In genomic region chr20:10812738-10813327, GRCh38 we compare ENCODE assay signal across 26 cellular contexts.
"Had no signal": no experiment of that assay in that cellular context is flagged by ENCODE, and none has a peak within 500 bp of the region (broad histone marks: within the 10 kb centered on the region; RNA-seq: fewer than 3 reads in every experiment).

No MANE protein-coding gene starts in this region.

- H3K9me3 ChIP-seq: SK-N-SH had no signal

- ATAC-seq: activated CD4-positive, alpha-beta T cell treated with anti-CD3 and anti-CD28 coated beads for 36 hours; activated T-helper 17 cell treated with anti-CD3 and anti-CD28 coated beads, Interleukin-2, amount 50 U/mL, for 72 hours; Panc1; Right ventricle myocardium inferior had no signal

- H3K4me3 ChIP-seq: cardiac muscle cell had no signal

- H3K36me3 ChIP-seq: brain microvascular endothelial cell, cardiac muscle cell had no signal

- H3K27ac ChIP-seq: brain microvascular endothelial cell, cardiac muscle cell, VCaP had no signal

- H3K27me3 ChIP-seq: brain microvascular endothelial cell, cardiac muscle cell had no signal

- DNase-seq: activated CD4-positive, alpha-beta memory T cell treated with anti-CD3 and anti-CD28 coated beads, Interleukin-2, amount 10 ng/mL, durations not matched to agents 7 days and 5 days; activated CD4-positive, alpha-beta T cell treated with anti-CD3 and anti-CD28 coated beads for 36 hours; activated CD4-positive, alpha-beta T cell treated with anti-CD3 and anti-CD28 coated beads, Interleukin-2, amount 50 U/mL, for 1 hour; activated gamma-delta T cell; activated naive CD4-positive, alpha-beta T cell treated with anti-CD3 and anti-CD28 coated beads for 36 hours; activated T-cell treated with anti-CD3 and anti-CD28 coated beads for 4 hours; activated T-cell treated with anti-CD3 and anti-CD28 coated beads, Interleukin-2, amount 50 U/mL, for 48 hours; amygdala; brain microvascular endothelial cell; KG1; NCI-H1048; NCI-H1930; NCI-H2171; NCI-H345; NCI-H510A; NCI-H526 treated with DMSO at 0.1 percent for 48 hours; NK-92 treated with Interleukin-12 subunit alpha and Interleukin-12 subunit beta, amount 100 ng/mL, for 24 hours; OCI-M1; RPMI8226; SK-N-SH; T-helper 1 cell had no signal
